Comparison of ENCODE assay signal across 8 cellular contexts in the genomic region with DNA sequence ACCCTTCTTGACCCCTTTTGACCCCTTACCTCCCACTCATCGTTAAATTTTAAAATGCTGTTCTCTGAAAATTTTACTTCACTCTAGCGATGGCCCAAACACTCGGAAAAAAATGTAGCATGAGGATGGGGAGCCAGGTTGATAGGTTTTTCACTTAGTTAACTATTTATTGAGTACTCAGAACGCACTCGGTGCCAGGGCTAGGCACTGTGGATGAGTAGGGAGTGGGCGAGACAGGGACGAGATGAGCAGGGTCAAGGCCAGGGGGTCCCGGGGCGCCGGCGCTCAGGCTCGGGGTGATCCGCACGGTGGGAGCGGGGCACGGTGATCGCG. TPM values are rescaled to one million over a fixed set of nuclear protein-coding genes. Genes with fewer than 3 reads are reported as not detected.
DNase-seq lines count a peak whose midpoint lies in the region; ATAC-seq and TF ChIP-seq lines count a peak whose summit lies in the region.

No MANE protein-coding gene starts in this region.

- H3K27me3 ChIP-seq in BE2C (no peaks in the 10 kb centered on the region), mammary epithelial cell (ENCODE audit: insufficient read depth, low read length) (no peaks in the 10 kb centered on the region), muscle layer of duodenum (ENCODE audit: low read depth, low read length) (no peaks in the 10 kb centered on the region)

- no peaks in the 10 kb centered on the region for H3K4me1 ChIP-seq in BE2C
- H3K4me1 ChIP-seq in mammary epithelial cell (ENCODE audit: insufficient read depth, low read length), result peaks cover 14% of the 10 kb centered on the region
- H3K4me1 ChIP-seq in muscle layer of duodenum (ENCODE audit: control insufficient read depth in 1 of 2, insufficient read depth in 2 of 2, low read length in 2 of 2), result peaks cover 6 to 16% of the 10 kb centered on the region in 2 donors

- TF ChIP-seq CTCF in BE2C (IDR thresholded peaks at IDR 0.05; ENCODE audit: low read depth, low read length), result no peak
- TF ChIP-seq CTCF in mammary epithelial cell (conservative IDR thresholded peaks at IDR 0.05 in 1 of 2, IDR thresholded peaks at IDR 0.05 in 1 of 2; ENCODE audit: extremely low read depth in 1 of 2, insufficient read depth in 1 of 2, low read depth in 1 of 2, low read length in 2 of 2), result no peak

- H3K79me2 ChIP-seq in mammary epithelial cell (ENCODE audit: insufficient read depth, low read length), result peaks cover 63% of the 10 kb centered on the region

- peak overlapping the region; percentile 96 for H2AFZ ChIP-seq in mammary epithelial cell (ENCODE audit: low read depth, low read length)

- WGBS in mammary epithelial cell (ENCODE audit: low coverage, missing lambda C conversion rate), result under 1% methylated on average over 16 of the region's 18 CpGs

- dilution Hi-C loops in mammary epithelial cell (cut with HindIII; ENCODE audit: low sequenced_read_pairs), result no loop called here

- in situ Hi-C loops in mammary epithelial cell (cut with MboI; ENCODE audit: low sequenced_read_pairs in 2 of 2), result loop anchor here (10.0 to 25.0 kb wide), 3 partner anchors 54 to 88 kb away; partner anchors contain the start of genes TIGD7 (in 1 of the 2) and ZNF75A (in 1 of the 2)

- BruUV-seq in mammary epithelial cell (replicated peaks; lab: Mats Ljungman, UMichigan), result TSS peak; percentile 65

- intact Hi-C loops in mammary epithelial cell (cut with micrococcal nuclease), result loop anchor here (2.0 to 5.0 kb wide), 3 partner anchors 93 to 212 kb away; partner anchors contain the start of genes CLUAP1, OR1F1, TIGD7 and ZNF75A

- H3K4me3 ChIP-seq in BE2C (ENCODE audit: low read depth, low read length), result peak overlapping the region; percentile 84
- peak overlapping the region; percentile 61 to 79 (median 79) for H3K4me3 ChIP-seq in mammary epithelial cell (replicated peaks in 1 of 3; ENCODE audit: insufficient read depth in 1 of 3, low read depth in 2 of 3, low read length in 3 of 3)
- H3K4me3 ChIP-seq in muscle layer of duodenum (ENCODE audit: low read depth in 1 of 2, low read length in 2 of 2), result peak overlapping the region; percentile 80 to 86

- DNase-seq in BE2C (no peak), mammary epithelial cell (no peak), GM19240 (ENCODE audit: insufficient read length, low spot score) (no peak), NCI-H1694 treated with DMSO at 0.1 percent for 48 hours (lab: John Stamatoyannopoulos, UW) (no peak), NOMO-1 (lab: John Stamatoyannopoulos, UW; ENCODE audit: unreplicated experiment in 2 of 2) (no peak)

- ATAC-seq in HG03066 (IDR thresholded peaks at IDR 0.05; ENCODE audit: low read depth, unreplicated experiment) (peak; percentile 23), GM21529 (IDR thresholded peaks at IDR 0.05; ENCODE audit: unreplicated experiment) (no peak)

- H3K4me2 ChIP-seq in mammary epithelial cell (ENCODE audit: insufficient read depth, low read depth, low read length), result peak overlapping the region; percentile 82

- CTCF ChIA-PET in mammary epithelial cell (lab: Charles Lee; ENCODE audit: low non-redundant PET), result no interaction called here

- peak overlapping the region; percentile 60 for H3K27ac ChIP-seq in mammary epithelial cell (ENCODE audit: insufficient read depth, low read depth, low read length)
- peak overlapping the region; percentile 72 for H3K27ac ChIP-seq in muscle layer of duodenum (ENCODE audit: low read length)

- H3K9ac ChIP-seq in mammary epithelial cell (ENCODE audit: insufficient read depth, low read length), result peak overlapping the region; percentile 85

- H3K36me3 ChIP-seq in BE2C (peaks cover 36% of the 10 kb centered on the region), mammary epithelial cell (ENCODE audit: insufficient read depth, low read length) (peaks cover 13% of the 10 kb centered on the region), muscle layer of duodenum (ENCODE audit: control insufficient read depth in 1 of 2, insufficient read depth in 2 of 2, low read length in 2 of 2) (peaks cover 23 to 54% of the 10 kb centered on the region in 2 donors)

- H4K20me1 ChIP-seq in mammary epithelial cell (ENCODE audit: insufficient read depth, low read length), result no peaks in the 10 kb centered on the region

- H3K9me3 ChIP-seq in BE2C, result no peaks in the 10 kb centered on the region
- peaks cover 3% of the 10 kb centered on the region for H3K9me3 ChIP-seq in mammary epithelial cell (replicated peaks; ENCODE audit: insufficient read depth, low read length)
- peaks cover 13 to 46% of the 10 kb centered on the region in 2 donors for H3K9me3 ChIP-seq in muscle layer of duodenum (ENCODE audit: control insufficient read depth in 1 of 2, low read length in 2 of 2)

RNA-seq across cellular contexts. Expression of gene ZSCAN32, which starts 0.4 kb away (rescaled TPM):
- 23.3 TPM for polyA plus RNA-seq in BE2C (2012; ENCODE audit: insufficient read depth, insufficient read length, low read depth)
- total RNA-seq in mammary epithelial cell, result 10 to 100 TPM; 13.1 to 15.8 TPM
- polyA plus RNA-seq in mammary epithelial cell, result 11.0 TPM
- 31.0 TPM for polyA minus RNA-seq in mammary epithelial cell

RNA-seq across cellular contexts. Expression of gene ZNF174, which starts 0.6 kb away (rescaled TPM):
- polyA plus RNA-seq in BE2C (2012; ENCODE audit: insufficient read depth, insufficient read length, low read depth), result 7.5 TPM
- total RNA-seq in mammary epithelial cell, result 1 to 10 TPM; 5.3 to 7.7 TPM
- polyA plus RNA-seq in mammary epithelial cell, result 7.0 TPM
- 9.1 TPM for polyA minus RNA-seq in mammary epithelial cell

RNA-seq across cellular contexts. Expression of gene ZNF597, which starts 42.9 kb away (rescaled TPM):
- polyA plus RNA-seq in BE2C (2012; ENCODE audit: insufficient read depth, insufficient read length, low read depth), result 3.9 TPM
- total RNA-seq in mammary epithelial cell, result 1 to 10 TPM; 2.4 to 3.8 TPM
- polyA plus RNA-seq in mammary epithelial cell, result 1.00 TPM
- polyA minus RNA-seq in mammary epithelial cell, result 0.72 TPM

RNA-seq across cellular contexts. Expression of gene NAA60, which starts 43.1 kb away (rescaled TPM):
- polyA plus RNA-seq in BE2C (2012; ENCODE audit: insufficient read depth, insufficient read length, low read depth), result 77.0 TPM
- total RNA-seq in mammary epithelial cell, result 10 to 100 TPM; 16.0 to 37.8 TPM
- 19.9 TPM for polyA plus RNA-seq in mammary epithelial cell
- polyA minus RNA-seq in mammary epithelial cell, result 13.6 TPM

RNA-seq across cellular contexts. Expression of gene OR2C1, which starts 44.7 kb away (rescaled TPM):
- polyA plus RNA-seq in BE2C (2012; ENCODE audit: insufficient read depth, insufficient read length, low read depth), result not detected
- not detected for total RNA-seq in mammary epithelial cell
- 0.16 TPM for polyA plus RNA-seq in mammary epithelial cell
- not detected for polyA minus RNA-seq in mammary epithelial cell
